In the genomic region with DNA sequence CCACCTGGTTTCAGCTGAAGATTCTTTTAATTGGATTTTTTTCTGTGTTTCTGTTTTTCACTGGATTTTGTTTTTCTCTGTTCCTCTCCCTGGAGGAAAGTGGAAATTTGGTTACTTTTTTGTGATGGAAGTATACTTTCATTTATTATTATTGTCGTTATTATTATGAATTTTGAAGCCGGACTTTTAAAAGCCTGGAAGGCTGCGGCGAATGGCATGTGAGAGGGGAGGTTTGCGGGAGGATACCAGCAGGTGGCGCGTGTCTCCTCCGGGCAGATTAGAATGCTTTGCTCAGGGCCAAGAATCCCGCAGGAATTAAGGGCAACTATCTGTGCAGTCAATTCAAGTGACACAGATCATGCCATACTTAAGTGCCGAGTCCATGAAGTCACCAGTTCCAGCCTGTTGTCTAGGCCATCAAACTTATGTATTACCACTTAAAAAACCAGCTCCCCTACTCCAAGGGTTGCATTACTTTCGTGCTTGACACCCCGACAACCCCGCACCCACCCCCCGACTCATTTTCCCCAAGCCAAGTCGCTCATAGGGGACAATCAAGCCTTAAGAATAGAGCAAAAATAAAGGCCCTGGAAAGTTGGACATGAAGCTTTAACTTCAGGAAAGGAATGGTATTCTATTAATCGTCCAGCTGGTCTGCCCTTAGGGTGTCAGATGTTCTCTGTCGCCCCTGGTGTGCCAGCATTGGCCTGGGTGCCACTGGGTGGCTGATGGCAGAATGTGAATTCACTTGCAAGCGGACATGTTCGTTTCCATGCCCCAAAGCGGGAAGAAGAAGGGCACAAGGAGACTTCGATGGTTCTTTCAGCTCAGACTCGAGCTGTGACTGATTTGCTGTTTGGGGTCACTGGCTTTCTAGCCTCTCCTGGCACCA, we compare ENCODE assay signal across 8 cellular contexts.
A peak's percentile ranks its signal among the peaks of the same experiment; 100 is the strongest.
DNase-seq lines count a peak whose midpoint lies in the region; ATAC-seq and TF ChIP-seq lines count a peak whose summit lies in the region.

No MANE protein-coding gene starts in this region.

- H3K4me3 ChIP-seq in cardiac fibroblast (replicated peaks in 1 of 2; ENCODE audit: low read depth in 2 of 2, low read length in 2 of 2), result peak overlapping the region in 1 of 2 donors; percentile 90

- DNase-seq in NCI-H510A treated with DMSO at 0.1 percent for 48 hours (lab: John Stamatoyannopoulos, UW) (peak; percentile 8), NCI-H510A (lab: John Stamatoyannopoulos, UW) (no peak), NCI-H1930 (lab: John Stamatoyannopoulos, UW) (peak; percentile 52 to 75), cardiac fibroblast (ENCODE audit: low read depth in 2 of 2) (peak; percentile 80 to 82), islet precursor cell (peak; percentile 92)
- peak; percentile 69 for DNase-seq in stimulated activated CD4-positive, alpha-beta T cell treated with anti-CD3 and anti-CD28 coated beads, Interleukin-12 subunit alpha, Interleukin-12 subunit beta, amount 100 ng/mL, for 4 hours

- TF ChIP-seq CTCF in VCaP (conservative IDR thresholded peaks at IDR 0.05) (peak; percentile 95), cardiac fibroblast (IDR thresholded peaks at IDR 0.05; ENCODE audit: low read depth, low read length) (peak; percentile 93)

- ATAC-seq in HG03565 (IDR thresholded peaks at IDR 0.05; ENCODE audit: unreplicated experiment), result no peak

- peak overlapping the region; percentile 93 for H3K27ac ChIP-seq in VCaP
